Comparison of ENCODE assay signal across 20 cellular contexts in the genomic region with DNA sequence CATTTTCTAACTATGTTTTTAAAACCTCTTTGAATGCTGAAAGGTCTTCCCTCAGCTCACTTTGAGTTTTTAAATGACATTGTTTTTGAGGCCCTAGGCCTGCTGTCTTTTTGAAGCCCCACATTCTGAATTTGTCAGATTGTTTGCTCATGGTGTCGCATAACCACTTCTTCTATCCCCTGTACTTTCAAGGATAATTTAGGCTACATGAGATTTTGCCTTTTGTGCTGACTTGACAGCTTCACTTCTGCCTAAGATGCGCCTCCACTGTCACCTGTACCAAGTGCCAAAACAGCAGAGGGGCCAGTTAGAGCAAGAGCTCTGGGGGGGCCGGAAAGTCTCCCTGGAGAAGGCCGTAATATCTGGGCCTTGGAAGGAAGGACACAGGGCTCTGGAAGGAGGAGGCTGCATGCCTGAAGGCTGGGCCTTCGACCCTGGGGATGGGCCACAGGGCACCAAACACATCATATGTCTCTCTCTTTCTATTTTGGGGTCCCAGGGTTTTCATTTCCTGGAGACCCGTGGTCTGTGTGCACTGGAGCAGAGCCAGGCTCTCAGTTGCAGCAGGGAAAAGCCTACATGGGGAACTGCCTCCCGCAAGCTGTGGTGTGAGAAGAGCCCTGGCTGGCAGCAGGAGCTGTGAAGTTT. TPM values are rescaled to one million over a fixed set of nuclear protein-coding genes. Genes with fewer than 3 reads are reported as not detected.
DNase-seq lines count a peak whose midpoint lies in the region; ATAC-seq, FAIRE-seq and TF ChIP-seq lines count a peak whose summit lies in the region.
"Had no signal": no experiment of that assay in that cellular context is flagged by ENCODE, and none has a peak within 500 bp of the region (broad histone marks: within the 10 kb centered on the region; RNA-seq: fewer than 3 reads in every experiment).

No MANE protein-coding gene starts in this region.

- no peak overlapping the region for H3K9ac ChIP-seq in HepG2 (ENCODE audit: insufficient read depth, low read depth, low read length)

- no peak for TF ChIP-seq RAD21 in HepG2 (CRISPR knock-in tag; IDR thresholded peaks at IDR 0.05)

- no peaks in the 10 kb centered on the region for H4K20me1 ChIP-seq in HepG2 (ENCODE audit: insufficient read depth, low read length)

- peaks cover under 1% of the 10 kb centered on the region for H3K27me3 Mint-ChIP-seq in activated naive CD8-positive, alpha-beta T cell treated with anti-CD3 and anti-CD28 coated beads for 36 hours
- peaks cover 0 to 12% of the 10 kb centered on the region in 2 donors for H3K27me3 Mint-ChIP-seq in effector memory CD8-positive, alpha-beta T cell
- H3K27me3 Mint-ChIP-seq: activated naive CD4-positive, alpha-beta T cell treated with anti-CD3 and anti-CD28 coated beads, Interleukin-2, amount 50 U/mL, for 24 hours had no signal

- no peak overlapping the region for H3K4me3 Mint-ChIP-seq in activated naive CD8-positive, alpha-beta T cell treated with anti-CD3 and anti-CD28 coated beads for 36 hours
- H3K4me3 Mint-ChIP-seq in effector memory CD8-positive, alpha-beta T cell, result no peak overlapping the region
- H3K4me3 Mint-ChIP-seq: activated naive CD4-positive, alpha-beta T cell treated with anti-CD3 and anti-CD28 coated beads, Interleukin-2, amount 50 U/mL, for 24 hours; memory B cell; neural crest cell had no signal

- ATAC-seq in HepG2 (no peak), right lobe of liver (no peak)
- no peak for ATAC-seq in effector memory CD8-positive, alpha-beta T cell (replicated peaks)
- ATAC-seq: PC-3 had no signal

- no peak for TF ChIP-seq CTCF in HepG2 (CRISPR knock-in tag; IDR thresholded peaks at IDR 0.05)
- TF ChIP-seq CTCF in right lobe of liver (IDR thresholded peaks at IDR 0.05), result no peak
- no peak for TF ChIP-seq CTCF in dorsolateral prefrontal cortex (IDR thresholded peaks at IDR 0.05 in 54 of 56, conservative IDR thresholded peaks at IDR 0.05 in 2 of 56; ENCODE audit: low read depth in 1 of 56, partially characterized antibody in 56 of 56)

- no peak for TF ChIP-seq EP300 in HepG2 (IDR thresholded peaks at IDR 0.05; ENCODE audit: low read depth in 2 of 2, low read length in 2 of 2)
- TF ChIP-seq EP300 in HepG2 (CRISPR knock-in tag; IDR thresholded peaks at IDR 0.05; ENCODE audit: borderline replicate concordance), result no peak

- H3K27me3 ChIP-seq in HepG2 (ENCODE audit: control insufficient read depth in 1 of 2, insufficient read depth in 2 of 2, low read length in 2 of 2) (no peaks in the 10 kb centered on the region), right lobe of liver (no peaks in the 10 kb centered on the region), dorsolateral prefrontal cortex (no peaks in the 10 kb centered on the region)
- H3K27me3 ChIP-seq: right atrium auricular region, transverse colon had no signal

- H3K27ac ChIP-seq in HepG2 (ENCODE audit: extremely low read length, insufficient read depth, low read length) (no peak overlapping the region), right lobe of liver (no peak overlapping the region), dorsolateral prefrontal cortex (peak overlapping the region in 31 of 59 donors; percentile 13 to 73 (median 41))
- H3K27ac ChIP-seq: right atrium auricular region, transverse colon, WERI-Rb-1 had no signal

- no peak for FAIRE-seq in HepG2 (lab: Jason Lieb, UNC)
- FAIRE-seq: endometrium had no signal

- no peaks in the 10 kb centered on the region for H3K4me1 Mint-ChIP-seq in activated naive CD8-positive, alpha-beta T cell treated with anti-CD3 and anti-CD28 coated beads for 36 hours
- H3K4me1 Mint-ChIP-seq in effector memory CD8-positive, alpha-beta T cell (ENCODE audit: low read depth in 2 of 2), result no peaks in the 10 kb centered on the region
- H3K4me1 Mint-ChIP-seq: activated naive CD4-positive, alpha-beta T cell treated with anti-CD3 and anti-CD28 coated beads, Interleukin-2, amount 50 U/mL, for 24 hours; memory B cell had no signal

- intact Hi-C loops in HepG2 (cut with micrococcal nuclease; ENCODE audit: unreplicated experiment) (no loop called here), right lobe of liver (cut with DNase I) (no loop called here), dorsolateral prefrontal cortex (cut with DNase I) (loop anchor here in 1 of 2 donors (5.0 kb wide), 1 partner anchor 145 kb away; a partner anchor contains a TSS)

- no peak overlapping the region for H3K4me2 ChIP-seq in HepG2 (ENCODE audit: low read depth, low read length)

- in situ Hi-C loops in HepG2 (cut with HindIII; ENCODE audit: extremely low pct_ligation_motif_present, low pct_unique_long_range_greater_than_20kb) (no loop called here), KBM-7 (cut with MboI; ENCODE audit: low pct_unique_long_range_greater_than_20kb, low sequenced_read_pairs) (no loop called here)

- H3K27ac Mint-ChIP-seq in activated naive CD8-positive, alpha-beta T cell treated with anti-CD3 and anti-CD28 coated beads for 36 hours, result no peak overlapping the region
- H3K27ac Mint-ChIP-seq in effector memory CD8-positive, alpha-beta T cell, result no peak overlapping the region
- H3K27ac Mint-ChIP-seq: activated naive CD4-positive, alpha-beta T cell treated with anti-CD3 and anti-CD28 coated beads, Interleukin-2, amount 50 U/mL, for 24 hours; memory B cell had no signal

- H3K36me3 Mint-ChIP-seq in activated naive CD8-positive, alpha-beta T cell treated with anti-CD3 and anti-CD28 coated beads for 36 hours, result no peaks in the 10 kb centered on the region
- H3K36me3 Mint-ChIP-seq in effector memory CD8-positive, alpha-beta T cell (ENCODE audit: insufficient read depth), result no peaks in the 10 kb centered on the region
- H3K36me3 Mint-ChIP-seq: activated naive CD4-positive, alpha-beta T cell treated with anti-CD3 and anti-CD28 coated beads, Interleukin-2, amount 50 U/mL, for 24 hours had no signal

- no peak for TF ChIP-seq POLR2A in HepG2 (IDR thresholded peaks at IDR 0.05; ENCODE audit: insufficient read depth in 1 of 2, low read depth in 2 of 2, low read length in 2 of 2)
- no peak for TF ChIP-seq POLR2A in right lobe of liver (IDR thresholded peaks at IDR 0.05)

- no peaks in the 10 kb centered on the region for H3K9me3 Mint-ChIP-seq in activated naive CD8-positive, alpha-beta T cell treated with anti-CD3 and anti-CD28 coated beads for 36 hours
- no peaks in the 10 kb centered on the region for H3K9me3 Mint-ChIP-seq in effector memory CD8-positive, alpha-beta T cell
- H3K9me3 Mint-ChIP-seq: activated naive CD4-positive, alpha-beta T cell treated with anti-CD3 and anti-CD28 coated beads, Interleukin-2, amount 50 U/mL, for 24 hours; memory B cell; neural crest cell had no signal

- DNase-seq in HepG2 (ENCODE audit: low spot score) (no peak), right lobe of liver (no peak), KBM-7 (peak; percentile 70), dorsolateral prefrontal cortex (no peak), NOMO-1 treated with DMSO at 0.1 percent for 48 hours (lab: John Stamatoyannopoulos, UW; ENCODE audit: unreplicated experiment) (no peak)
- no peak for DNase-seq in activated naive CD8-positive, alpha-beta T cell treated with anti-CD3 and anti-CD28 coated beads for 36 hours
- DNase-seq in effector memory CD8-positive, alpha-beta T cell, result no peak
- DNase-seq in stimulated activated naive CD4-positive, alpha-beta T cell (lab: John Stamatoyannopoulos, UW), result no peak
- DNase-seq: central memory CD4-positive, alpha-beta T cell; foreskin fibroblast; NCI-H1694; PC-3; stimulated activated CD8-positive, alpha-beta memory T cell treated with anti-CD3 and anti-CD28 coated beads, Interleukin-4, amount 100 ng/mL, for 48 hours; transverse colon; WERI-Rb-1 had no signal

- CTCF ChIA-PET in HepG2 (lab: Yijun Ruan, JAX; ENCODE audit: low intra/inter-chr PET ratio, low total read pairs), result no interaction called here

- H3K9me3 ChIP-seq in HepG2 (ENCODE audit: low read length), result no peaks in the 10 kb centered on the region
- no peaks in the 10 kb centered on the region for H3K9me3 ChIP-seq in right lobe of liver
- H3K9me3 ChIP-seq: right atrium auricular region, transverse colon had no signal

- H3K4me1 ChIP-seq in HepG2 (ENCODE audit: insufficient read depth, low read length), result peaks cover 16% of the 10 kb centered on the region
- peaks cover 0 to 8% (median 0%) of the 10 kb centered on the region in 4 donors for H3K4me1 ChIP-seq in right lobe of liver

- TSS peak; percentile 30 for BruUV-seq in HepG2 (replicated peaks; lab: Mats Ljungman, UMichigan)

- no peaks in the 10 kb centered on the region for H3K79me2 ChIP-seq in HepG2 (ENCODE audit: insufficient read depth, low read length)

- H3K4me3 ChIP-seq in HepG2 (replicated peaks in 1 of 3; ENCODE audit: insufficient read depth in 1 of 3, low read depth in 2 of 3, low read length in 3 of 3) (no peak overlapping the region), right lobe of liver (no peak overlapping the region), dorsolateral prefrontal cortex (no peak overlapping the region)
- H3K4me3 ChIP-seq: right atrium auricular region, transverse colon had no signal

- POLR2A ChIA-PET in HepG2 (lab: Yijun Ruan, JAX), result interaction anchor here (1.6 kb wide), 1 partner anchor 11 kb away, joined by 3 read pairs; no protein-coding TSS in a partner anchor

- peaks cover 6 to 21% of the 10 kb centered on the region in 2 experiments; a peak in 4 of 5 replicates for H3K36me3 ChIP-seq in HepG2 (replicated peaks in 1 of 2; ENCODE audit: control insufficient read depth in 1 of 2, insufficient read depth in 2 of 2, low read length in 2 of 2)
- H3K36me3 ChIP-seq in right lobe of liver, result peaks cover 5 to 48% (median 27%) of the 10 kb centered on the region in 4 donors

- WGBS in HepG2 (ENCODE audit: low lambda C conversion rate), result 89% methylated on average over 7 of the region's 7 CpGs
- WGBS in right lobe of liver (ENCODE audit: insufficient coverage, low coverage, low lambda C conversion rate, missing lambda C conversion rate), result 61% methylated on average over 4 of the region's 7 CpGs

- no peak overlapping the region for H2AFZ ChIP-seq in HepG2 (ENCODE audit: low read length)

RNA-seq across cellular contexts. Expression of a gene that starts 49.1 kb away (rescaled TPM):
- total RNA-seq in HepG2 (2016; rRNA removed; fragmentation: Illumina TruSeq; extraction: Trizol), result 22.1 and 26.2 TPM in 2 replicates
- 6.5 and 8.8 TPM in 2 replicates for total RNA-seq in HepG2 (2016; cell fraction: cytosol; rRNA removed; fragmentation: Illumina TruSeq; extraction: Trizol; ENCODE audit: low read depth)
- 19.6 and 25.2 TPM in 2 replicates for total RNA-seq in HepG2 (2016; cell fraction: insoluble cytoplasmic fraction; rRNA removed; fragmentation: Illumina TruSeq; extraction: Trizol)
- total RNA-seq in HepG2 (2016; cell fraction: membrane; rRNA removed; fragmentation: Illumina TruSeq; extraction: Trizol), result 16.4 and 18.4 TPM in 2 replicates
- total RNA-seq in HepG2 (2016; cell fraction: nucleus; rRNA removed; fragmentation: Illumina TruSeq; extraction: Trizol), result 25.2 and 29.3 TPM in 2 replicates
- 23.8 and 35.0 TPM in 2 replicates for polyA plus RNA-seq in HepG2 (2011; rRNA removed)
- 18.9 and 20.3 TPM in 2 replicates for polyA plus RNA-seq in HepG2 (2011; cell fraction: cytosol; rRNA removed)
- polyA plus RNA-seq in HepG2 (2011; cell fraction: nucleus; rRNA removed), result 67.6 and 71.1 TPM in 2 replicates
- polyA plus RNA-seq in HepG2 (2012), result 36.0 and 40.8 TPM in 2 replicates
- polyA plus RNA-seq in HepG2 (2016; cell fraction: cytosol; fragmentation: Illumina TruSeq; extraction: Trizol; ENCODE audit: low read depth), result 2.7 and 3.1 TPM in 2 replicates
- polyA plus RNA-seq in HepG2 (2016; cell fraction: insoluble cytoplasmic fraction; fragmentation: Illumina TruSeq; extraction: Trizol; ENCODE audit: low read depth), result 15.4 and 18.3 TPM in 2 replicates
- 7.8 TPM in 2 replicates for polyA plus RNA-seq in HepG2 (2016; cell fraction: membrane; fragmentation: Illumina TruSeq; extraction: Trizol; ENCODE audit: low read depth)
- 29.1 and 30.9 TPM in 2 replicates for polyA plus RNA-seq in HepG2 (2016; cell fraction: nucleus; fragmentation: Illumina TruSeq; extraction: Trizol; ENCODE audit: insufficient read depth, low read depth)
- polyA minus RNA-seq in HepG2 (2011; rRNA and poly(A)+ RNA removed; ENCODE audit: low replicate concordance), result 12.5 and 73.9 TPM in 2 replicates
- 20.8 and 29.5 TPM in 2 replicates for polyA minus RNA-seq in HepG2 (2011; cell fraction: cytosol; rRNA and poly(A)+ RNA removed)
- polyA minus RNA-seq in HepG2 (2011; cell fraction: nucleus; rRNA and poly(A)+ RNA removed), result 55.1 and 55.2 TPM in 2 replicates
- 10 to 100 TPM; 38.1 to 97.5 (median 76.0) TPM for total RNA-seq in right lobe of liver
- total RNA-seq in dorsolateral prefrontal cortex, result 100 to 1,000 TPM in 43 of 120 experiments, 10 to 100 TPM in 77; 64.3 to 163 (median 92.5) TPM
- total RNA-seq in activated naive CD8-positive, alpha-beta T cell treated with anti-CD3 and anti-CD28 coated beads for 36 hours, result 1 to 10 TPM; 7.1 to 7.3 TPM

Comparison
In these comparisons a context has a peak if more than half of its experiments do, and no peak if none do; other contexts are left out.
1. H3K27ac ChIP-seq: peak in dorsolateral prefrontal cortex (31 of 59); none in HepG2 (single experiment) and right lobe of liver (0 of 3).